In genomic region chr6:149342525-149342924, GRCh38 we compare ENCODE assay signal across 11 cellular contexts.
A peak's percentile ranks its signal among the peaks of the same experiment; 100 is the strongest.
DNase-seq lines count a peak whose midpoint lies in the region; ATAC-seq lines count a peak whose summit lies in the region.
"Had no signal": no experiment of that assay in that cellular context is flagged by ENCODE, and none has a peak within 500 bp of the region (broad histone marks: within the 10 kb centered on the region; RNA-seq: fewer than 3 reads in every experiment).

No MANE protein-coding gene starts in this region.

- ATAC-seq in GM18508 (IDR thresholded peaks at IDR 0.05; ENCODE audit: insufficient read depth, unreplicated experiment): peak; percentile 57
- ATAC-seq in GM21390 (IDR thresholded peaks at IDR 0.05; ENCODE audit: unreplicated experiment): peak; percentile 83
- peak; percentile 78 for ATAC-seq in HG03442 (IDR thresholded peaks at IDR 0.05; ENCODE audit: unreplicated experiment)

- DNase-seq in germinal center (ENCODE audit: low spot score) (peak; percentile 27), NCI-H774 (lab: John Stamatoyannopoulos, UW) (no peak), KG1 (lab: John Stamatoyannopoulos, UW) (no peak), LoVo (ENCODE audit: low spot score) (no peak), GM19238 (ENCODE audit: insufficient read length, low spot score) (no peak)
- DNase-seq: islet precursor cell, sigmoid colon, testis had no signal
